12 cellular contexts compared by ENCODE assay signal in genomic region chr17:76248013-76248782, GRCh38. TPM values are rescaled to one million over a fixed set of nuclear protein-coding genes. Genes with fewer than 3 reads are reported as not detected.
DNase-seq lines count a peak whose midpoint lies in the region; TF ChIP-seq lines count a peak whose summit lies in the region.
"Had no signal": no experiment of that assay in that cellular context is flagged by ENCODE, and none has a peak within 500 bp of the region (broad histone marks: within the 10 kb centered on the region; RNA-seq: fewer than 3 reads in every experiment).

No MANE protein-coding gene starts in this region.

- no peak overlapping the region for H3K4me3 ChIP-seq in OCI-LY3 (ENCODE audit: low read length)
- no peak overlapping the region for H3K4me3 ChIP-seq in choroid plexus epithelial cell (ENCODE audit: low read depth, low read length)
- H3K4me3 ChIP-seq in sigmoid colon = no peak overlapping the region
- no peak overlapping the region for H3K4me3 ChIP-seq in mammary epithelial cell (replicated peaks in 1 of 3; ENCODE audit: insufficient read depth in 1 of 3, low read depth in 2 of 3, low read length in 3 of 3)
- no peak overlapping the region for H3K4me3 ChIP-seq in ascending aorta
- H3K4me3 ChIP-seq: thoracic aorta had no signal

- no peak for TF ChIP-seq POLR2A in sigmoid colon (IDR thresholded peaks at IDR 0.05)

- H3K9ac ChIP-seq in OCI-LY3 (ENCODE audit: low read length) (no peak overlapping the region), mammary epithelial cell (ENCODE audit: insufficient read depth, low read length) (no peak overlapping the region)

- no peaks in the 10 kb centered on the region for H3K27me3 ChIP-seq in OCI-LY3 (ENCODE audit: low read depth, low read length)
- peaks cover 0 to 7% (median 4%) of the 10 kb centered on the region in 3 donors for H3K27me3 ChIP-seq in sigmoid colon
- H3K27me3 ChIP-seq in mammary epithelial cell (ENCODE audit: insufficient read depth, low read length) = peaks cover 4% of the 10 kb centered on the region
- no peaks in the 10 kb centered on the region for H3K27me3 ChIP-seq in ascending aorta

- no peaks in the 10 kb centered on the region for H3K36me3 ChIP-seq in OCI-LY3 (replicated peaks; ENCODE audit: low read depth, low read length)
- no peaks in the 10 kb centered on the region for H3K36me3 ChIP-seq in sigmoid colon
- no peaks in the 10 kb centered on the region for H3K36me3 ChIP-seq in mammary epithelial cell (ENCODE audit: insufficient read depth, low read length)
- no peaks in the 10 kb centered on the region for H3K36me3 ChIP-seq in ascending aorta
- H3K36me3 ChIP-seq: thoracic aorta had no signal

- CTCF ChIA-PET in mammary epithelial cell (lab: Charles Lee; ENCODE audit: low non-redundant PET) = no interaction called here

- TF ChIP-seq CTCF in OCI-LY3 (IDR thresholded peaks at IDR 0.05; ENCODE audit: low read depth, low read length) (peak; percentile 42; the same call in 1 of the 2 replicates), choroid plexus epithelial cell (conservative IDR thresholded peaks at IDR 0.05; ENCODE audit: low read depth, low read length) (peak; percentile 45), sigmoid colon (IDR thresholded peaks at IDR 0.05) (no peak), mammary epithelial cell (conservative IDR thresholded peaks at IDR 0.05 in 1 of 2, IDR thresholded peaks at IDR 0.05 in 1 of 2; ENCODE audit: extremely low read depth in 1 of 2, insufficient read depth in 1 of 2, low read depth in 1 of 2, low read length in 2 of 2) (peak in 1 of 2 donors; percentile 54), ascending aorta (IDR thresholded peaks at IDR 0.05) (no peak)

- H3K79me2 ChIP-seq in OCI-LY3 (ENCODE audit: low read length) (no peaks in the 10 kb centered on the region), mammary epithelial cell (ENCODE audit: insufficient read depth, low read length) (no peaks in the 10 kb centered on the region)

- H4K20me1 ChIP-seq in OCI-LY3 (ENCODE audit: insufficient read depth, low read length) = no peaks in the 10 kb centered on the region
- no peaks in the 10 kb centered on the region for H4K20me1 ChIP-seq in mammary epithelial cell (ENCODE audit: insufficient read depth, low read length)

- peak; percentile 52 for DNase-seq in activated CD8-positive, alpha-beta memory T cell treated with anti-CD3 and anti-CD28 coated beads for 24 hours
- DNase-seq in activated CD8-positive, alpha-beta memory T cell treated with anti-CD3 and anti-CD28 coated beads, Interleukin-2, amount 50 U/mL, for 48 hours = no peak
- DNase-seq in choroid plexus epithelial cell (ENCODE audit: low read depth) (peak; percentile 47), sigmoid colon (peak; percentile 19), SIG-M5 (lab: John Stamatoyannopoulos, UW) (no peak), mammary epithelial cell (no peak), ascending aorta (ENCODE audit: low spot score in 2 of 2) (no peak)
- DNase-seq: AML-193; MM.1S; stimulated activated CD4-positive, alpha-beta T cell treated with anti-CD3 and anti-CD28 coated beads, Interleukin-2, amount 100 ng/mL, for 48 hours had no signal

- 84 to 91% methylated on average over 11 of the region's 11 CpGs for WGBS in sigmoid colon, 2 donors
- 40% methylated on average over 9 of the region's 11 CpGs for WGBS in mammary epithelial cell (ENCODE audit: low coverage, missing lambda C conversion rate)

- H3K9me3 ChIP-seq in OCI-LY3 (ENCODE audit: insufficient read depth, low read length) (no peaks in the 10 kb centered on the region), sigmoid colon (no peaks in the 10 kb centered on the region), mammary epithelial cell (replicated peaks; ENCODE audit: insufficient read depth, low read length) (no peaks in the 10 kb centered on the region), ascending aorta (no peaks in the 10 kb centered on the region)
- H3K9me3 ChIP-seq: thoracic aorta had no signal

- H3K4me1 ChIP-seq in OCI-LY3 (ENCODE audit: low read length) (peaks cover 41% of the 10 kb centered on the region), sigmoid colon (no peaks in the 10 kb centered on the region), mammary epithelial cell (ENCODE audit: insufficient read depth, low read length) (peaks cover 18% of the 10 kb centered on the region), ascending aorta (no peaks in the 10 kb centered on the region)

- H3K27ac ChIP-seq in OCI-LY3 (ENCODE audit: low read length) = no peak overlapping the region
- no peak overlapping the region for H3K27ac ChIP-seq in sigmoid colon
- H3K27ac ChIP-seq in mammary epithelial cell (ENCODE audit: insufficient read depth, low read depth, low read length) = no peak overlapping the region
- H3K27ac ChIP-seq in ascending aorta = no peak overlapping the region
- H3K27ac ChIP-seq: thoracic aorta had no signal

- H3K4me2 ChIP-seq in OCI-LY3 (ENCODE audit: low read length) (no peak overlapping the region), mammary epithelial cell (ENCODE audit: insufficient read depth, low read depth, low read length) (no peak overlapping the region)

- intact Hi-C loops in sigmoid colon (cut with DNase I) = no loop called here
- intact Hi-C loops in mammary epithelial cell (cut with micrococcal nuclease) = loop anchor here (1.0 kb wide), 1 partner anchor 31 kb away; no protein-coding TSS in a partner anchor
- intact Hi-C loops in ascending aorta (cut with DNase I) = no loop called here

- in situ Hi-C loops in mammary epithelial cell (cut with MboI; ENCODE audit: low sequenced_read_pairs in 2 of 2) = no loop called here

- BruUV-seq in mammary epithelial cell (replicated peaks; lab: Mats Ljungman, UMichigan) = no TSS peak

- dilution Hi-C loops in mammary epithelial cell (cut with HindIII; ENCODE audit: low sequenced_read_pairs) = no loop called here

- H2AFZ ChIP-seq in OCI-LY3 (ENCODE audit: low read depth, low read length) (no peak overlapping the region), mammary epithelial cell (ENCODE audit: low read depth, low read length) (no peak overlapping the region)

- no peak for TF ChIP-seq EP300 in sigmoid colon (IDR thresholded peaks at IDR 0.05)

RNA-seq across cellular contexts. Expression of gene RNF157, which starts 7.9 kb away (rescaled TPM):
- total RNA-seq in sigmoid colon (1 to 10 TPM; 3.1 to 9.1 (median 4.5) TPM), mammary epithelial cell (not detected), ascending aorta (2.4 TPM)
- polyA plus RNA-seq in sigmoid colon (10 to 100 TPM in 2 of 3 donors, 1 to 10 TPM in 1; 6.0 to 29.5 (median 10.9) TPM), mammary epithelial cell (0.07 TPM)
- not detected for polyA minus RNA-seq in mammary epithelial cell

RNA-seq across cellular contexts. Expression of gene UBALD2, which starts 16.9 kb away (rescaled TPM):
- total RNA-seq in sigmoid colon (10 to 100 TPM in 1 of 4 donors, 1 to 10 TPM in 3; 3.9 to 11.8 (median 6.5) TPM), mammary epithelial cell (10 to 100 TPM in 1 of 2 donors, 1 to 10 TPM in 1; 5.7 to 54.7 TPM), ascending aorta (15.9 TPM)
- polyA plus RNA-seq in sigmoid colon (100 to 1,000 TPM in 1 of 3 donors, 10 to 100 TPM in 2; 56.0 to 105 (median 98.7) TPM), mammary epithelial cell (15.3 TPM)
- polyA minus RNA-seq in mammary epithelial cell = 9.2 TPM

RNA-seq across cellular contexts. Expression of gene QRICH2, which starts 59.9 kb away (rescaled TPM):
- total RNA-seq in sigmoid colon = 1 to 10 TPM; 2.0 to 5.0 (median 3.3) TPM
- 1 to 10 TPM in 2 of 3 donors, under 1 TPM in 1; 0.69 to 3.2 (median 1.8) TPM for polyA plus RNA-seq in sigmoid colon
- 1 to 10 TPM; 3.7 to 3.9 TPM for total RNA-seq in mammary epithelial cell
- 1.3 TPM for polyA plus RNA-seq in mammary epithelial cell
- polyA minus RNA-seq in mammary epithelial cell = 1.3 TPM
- 10.6 TPM for total RNA-seq in ascending aorta

Comparison
In these comparisons a context has a peak if more than half of its experiments do, and no peak if none do; other contexts are left out.
1. DNase-seq: peak in activated CD8-positive, alpha-beta memory T cell treated with anti-CD3 and anti-CD28 coated beads for 24 hours (single experiment), choroid plexus epithelial cell (single experiment) and sigmoid colon (single experiment); none in activated CD8-positive, alpha-beta memory T cell treated with anti-CD3 and anti-CD28 coated beads, Interleukin-2, amount 50 U/mL, for 48 hours (single experiment), SIG-M5 (single experiment), mammary epithelial cell (single experiment) and ascending aorta (0 of 2).
2. CTCF ChIP-seq: peak in OCI-LY3 (single experiment) and choroid plexus epithelial cell (single experiment); none in sigmoid colon (0 of 4) and ascending aorta (0 of 3).